ENCODE assay signal across 2 cellular contexts in genomic region chr12:4300870-4301269, GRCh38.
TF ChIP-seq lines count a peak whose summit lies in the region.

No MANE protein-coding gene starts in this region.

TF ChIP-seq in IMR-90, 13 proteins besides CTCF, POLR2A, EP300 and RAD21:
- TF ChIP-seq NFE2L2 (IDR thresholded peaks at IDR 0.05; ENCODE audit: low read depth, low read length) (0 out of 2 replicates have a peak, but pooled peaks have one; percentile 21), BHLHE40 (IDR thresholded peaks at IDR 0.05; ENCODE audit: low read depth, low read length) (no peak)

TF ChIP-seq in K562, 482 proteins besides CTCF, POLR2A, EP300 and RAD21:
- TF ChIP-seq NFATC3 (IDR thresholded peaks at IDR 0.05) (no peak), MAFG (tag; conservative IDR thresholded peaks at IDR 0.05) (0 out of 2 replicates have a peak, but pooled peaks have one; percentile 22)
